ENCODE assay signal across 8 cellular contexts in the genomic region with DNA sequence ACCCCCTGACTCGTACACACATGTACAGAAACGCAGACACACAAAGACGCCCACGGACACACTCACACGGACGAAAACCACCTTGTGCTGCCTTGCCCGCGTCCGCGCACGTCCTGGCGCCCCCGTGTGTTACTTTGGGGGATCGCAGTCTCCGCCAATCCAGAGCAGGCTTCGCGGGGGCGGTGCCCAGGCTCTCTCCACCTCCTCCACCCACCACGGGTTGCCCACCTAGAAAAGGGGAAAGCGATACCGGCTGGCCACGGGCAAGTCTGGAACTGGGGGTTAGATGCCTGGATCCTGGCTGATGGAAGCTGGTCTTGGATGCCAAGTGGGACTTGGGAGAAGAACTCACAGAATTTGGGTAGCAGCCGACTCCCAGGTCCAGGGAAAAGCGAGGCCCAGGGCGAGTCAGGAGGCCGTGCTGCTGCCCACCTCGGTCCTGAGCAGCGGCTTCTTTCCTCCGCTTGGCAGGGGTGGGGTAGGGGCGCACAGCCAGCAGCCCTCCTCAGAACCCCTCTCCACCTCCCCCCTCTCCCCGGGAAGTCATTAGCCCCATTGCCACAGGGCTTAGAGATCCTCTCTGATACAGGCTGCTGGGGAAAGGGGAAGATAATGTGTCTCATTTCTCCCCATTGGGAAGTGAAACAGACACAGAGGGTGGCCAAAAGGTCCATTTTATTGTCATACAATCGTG. TPM values are rescaled to one million over a fixed set of nuclear protein-coding genes. Genes with fewer than 3 reads are reported as not detected.
DNase-seq lines count a peak whose midpoint lies in the region; ATAC-seq and TF ChIP-seq lines count a peak whose summit lies in the region.

No MANE protein-coding gene starts in this region.

- no peak overlapping the region for H3K27ac ChIP-seq in thyroid gland

- 1 to 3% methylated on average over 20 to 24 of the region's 32 CpGs for WGBS in thyroid gland, 2 donors

- ATAC-seq in HG03354 (IDR thresholded peaks at IDR 0.05; ENCODE audit: poor library complexity, severe bottlenecking, unreplicated experiment) (peak; percentile 44), GM21786 (IDR thresholded peaks at IDR 0.05; ENCODE audit: unreplicated experiment) (no peak)
- peak; percentile 37 for ATAC-seq in activated T-helper 17 cell treated with anti-CD3 and anti-CD28 coated beads, Interleukin-2, amount 50 U/mL, for 72 hours (replicated peaks)

- H3K4me3 Mint-ChIP-seq in activated T-helper 17 cell treated with anti-CD3 and anti-CD28 coated beads, Interleukin-2, amount 50 U/mL, for 72 hours, result peak overlapping the region; percentile 60

- peaks cover 30 to 50% of the 10 kb centered on the region in 2 donors for H3K4me1 ChIP-seq in thyroid gland

- peaks cover 64% of the 10 kb centered on the region for H3K27me3 Mint-ChIP-seq in activated T-helper 17 cell treated with anti-CD3 and anti-CD28 coated beads, Interleukin-2, amount 50 U/mL, for 72 hours

- TF ChIP-seq POLR2A in thyroid gland (IDR thresholded peaks at IDR 0.05), result no peak

- H3K4me1 Mint-ChIP-seq in activated T-helper 17 cell treated with anti-CD3 and anti-CD28 coated beads, Interleukin-2, amount 50 U/mL, for 72 hours, result peaks cover 54% of the 10 kb centered on the region

- H3K4me3 ChIP-seq in fibroblast of villous mesenchyme (ENCODE audit: low read depth, low read length) (no peak overlapping the region), thyroid gland (replicated peaks in 1 of 3) (no peak overlapping the region)

- TF ChIP-seq CTCF in fibroblast of villous mesenchyme (IDR thresholded peaks at IDR 0.05; ENCODE audit: insufficient read depth, low read depth, low read length) (peak; percentile 95), thyroid gland (IDR thresholded peaks at IDR 0.05) (peak; percentile 56 to 93 (median 60))

- H3K9me3 ChIP-seq in thyroid gland, result no peaks in the 10 kb centered on the region

- H3K36me3 ChIP-seq in thyroid gland, result no peaks in the 10 kb centered on the region

- H3K27me3 ChIP-seq in thyroid gland, result peaks cover 43% of the 10 kb centered on the region

- intact Hi-C loops in thyroid gland (cut with DNase I), result loop anchor here (10.0 kb wide), 1 partner anchor 275 kb away; a partner anchor contains a TSS

- DNase-seq in COR-L47 (lab: John Stamatoyannopoulos, UW) (peak; percentile 58), RPMI8226 (peak; percentile 80), fibroblast of villous mesenchyme (ENCODE audit: low read depth) (peak; percentile 54), nucleus accumbens (lab: John Stamatoyannopoulos, UW) (peak in 46 of 56 donors; percentile 2 to 85 (median 41)), thyroid gland (peak; percentile 59 to 66)

- no peak overlapping the region for H3K27ac Mint-ChIP-seq in activated T-helper 17 cell treated with anti-CD3 and anti-CD28 coated beads, Interleukin-2, amount 50 U/mL, for 72 hours

- H3K9me3 Mint-ChIP-seq in activated T-helper 17 cell treated with anti-CD3 and anti-CD28 coated beads, Interleukin-2, amount 50 U/mL, for 72 hours, result no peaks in the 10 kb centered on the region

- H3K36me3 Mint-ChIP-seq in activated T-helper 17 cell treated with anti-CD3 and anti-CD28 coated beads, Interleukin-2, amount 50 U/mL, for 72 hours (ENCODE audit: low read depth), result peaks cover 9% of the 10 kb centered on the region

RNA-seq across cellular contexts. Expression of a gene that starts 4.6 kb away (rescaled TPM):
- total RNA-seq in activated T-helper 17 cell treated with anti-CD3 and anti-CD28 coated beads, Interleukin-2, amount 50 U/mL, for 72 hours, result under 1 TPM; 0.13 to 0.48 TPM
- total RNA-seq in fibroblast of villous mesenchyme (under 0.01 TPM in 1 of 2 replicates, not detected in the other), thyroid gland (1 to 10 TPM in 2 of 4 donors, not detected in 2; 1.3 to 2.3 TPM)

RNA-seq across cellular contexts. Expression of a gene that starts 10.1 kb away (rescaled TPM):
- total RNA-seq in activated T-helper 17 cell treated with anti-CD3 and anti-CD28 coated beads, Interleukin-2, amount 50 U/mL, for 72 hours, result not detected
- total RNA-seq in fibroblast of villous mesenchyme (not detected in 2 replicates), thyroid gland (1 to 10 TPM in 1 of 4 donors, under 1 TPM in 1, not detected in 2; 0.29 to 1.4 TPM)

RNA-seq across cellular contexts. Expression of a gene that starts 15.7 kb away (rescaled TPM):
- 10 to 100 TPM; 27.4 to 59.8 TPM for total RNA-seq in activated T-helper 17 cell treated with anti-CD3 and anti-CD28 coated beads, Interleukin-2, amount 50 U/mL, for 72 hours
- total RNA-seq in fibroblast of villous mesenchyme (129 and 154 TPM in 2 replicates), thyroid gland (10 to 100 TPM; 29.0 to 59.6 (median 41.3) TPM)

RNA-seq across cellular contexts. Expression of a gene that starts 30.9 kb away (rescaled TPM):
- not detected for total RNA-seq in activated T-helper 17 cell treated with anti-CD3 and anti-CD28 coated beads, Interleukin-2, amount 50 U/mL, for 72 hours
- total RNA-seq in fibroblast of villous mesenchyme, result not detected in 2 replicates
- total RNA-seq in thyroid gland, result not detected

RNA-seq across cellular contexts. Expression of a gene that starts 43.1 kb away (rescaled TPM):
- 1 to 10 TPM in 1 of 2 donors, under 1 TPM in 1; 0.30 to 4.5 TPM for total RNA-seq in activated T-helper 17 cell treated with anti-CD3 and anti-CD28 coated beads, Interleukin-2, amount 50 U/mL, for 72 hours
- total RNA-seq in fibroblast of villous mesenchyme, result 700 and 921 TPM in 2 replicates
- total RNA-seq in thyroid gland, result 10 to 100 TPM in 1 of 4 donors, 1 to 10 TPM in 3; 4.7 to 18.6 (median 7.6) TPM
